Comparison of ENCODE assay signal across 1 cellular context in genomic region chr17:68035523-68036303, GRCh38.
A peak's percentile ranks its signal among the peaks of the same experiment; 100 is the strongest.
TF ChIP-seq lines count a peak whose summit lies in the region.

Gene KPNA2, plus strand, starts transcription at chr17:68035735. Its CDS starts 1,398 bp downstream, at chr17:68037133.

TF ChIP-seq in K562, 482 proteins besides CTCF, POLR2A, EP300 and RAD21 (continued from another document and continues in another):
- TF ChIP-seq MTA1 (IDR thresholded peaks at IDR 0.05; ENCODE audit: borderline replicate concordance) (no peak), PRDM10 (IDR thresholded peaks at IDR 0.05; ENCODE audit: partially characterized antibody) (no peak), ZBTB1 (CRISPR knock-in tag; IDR thresholded peaks at IDR 0.05; ENCODE audit: borderline replicate concordance, low read depth) (peak; percentile 72; the same call in 1 of the 2 replicates), XRCC5 (IDR thresholded peaks at IDR 0.05; ENCODE audit: low read depth, low read length) (peak; percentile 29; the same call in 1 of the 2 replicates), TAF15 (IDR thresholded peaks at IDR 0.05; ENCODE audit: low read depth, low read length) (no peak), ZFP30 (CRISPR knock-in tag; IDR thresholded peaks at IDR 0.05; ENCODE audit: borderline replicate concordance) (no peak), DMBX1 (CRISPR knock-in tag; IDR thresholded peaks at IDR 0.05; ENCODE audit: borderline replicate concordance) (no peak), TRIM25 (IDR thresholded peaks at IDR 0.05; ENCODE audit: borderline replicate concordance) (no peak), CREB3 (tag; conservative IDR thresholded peaks at IDR 0.05; ENCODE audit: low read depth) (no peak), FOXJ3 (CRISPR knock-in tag; IDR thresholded peaks at IDR 0.05) (no peak), TSC22D4 (tag; IDR thresholded peaks at IDR 0.05) (no peak), ARID1B (IDR thresholded peaks at IDR 0.05) (peak; percentile 36), MCM7 (IDR thresholded peaks at IDR 0.05) (no peak), NCOA6 (IDR thresholded peaks at IDR 0.05) (no peak), LEF1 (IDR thresholded peaks at IDR 0.05) (peak; percentile 49; the same call in 1 of the 2 replicates), JUND (IDR thresholded peaks at IDR 0.05; ENCODE audit: borderline replicate concordance, low read depth, low read length) (peak; percentile 22), JUND (tag; IDR thresholded peaks at IDR 0.05; ENCODE audit: borderline replicate concordance, low read depth, low read length) (no peak; the same call in 2 of the 3 replicates), IFI16 (CRISPR knock-in tag; IDR thresholded peaks at IDR 0.05) (no peak), ZFP91 (CRISPR knock-in tag; IDR thresholded peaks at IDR 0.05) (0 out of 2 replicates have a peak, but pooled peaks have one; percentile 69), RREB1 (CRISPR knock-in tag; IDR thresholded peaks at IDR 0.05) (peak; percentile 76; the same call in 1 of the 2 replicates), CHAMP1 (IDR thresholded peaks at IDR 0.05) (no peak; the same call in 1 of the 2 replicates), ESRRB (CRISPR knock-in tag; IDR thresholded peaks at IDR 0.05; ENCODE audit: borderline replicate concordance) (no peak), ASH1L (IDR thresholded peaks at IDR 0.05; ENCODE audit: borderline replicate concordance, low read depth, partially characterized antibody) (peak; percentile 86), PPARD (CRISPR knock-in tag; IDR thresholded peaks at IDR 0.05) (no peak), CREB1 (IDR thresholded peaks at IDR 0.05) (no peak; the same call in 1 of the 2 replicates), CREB1 (CRISPR knock-in tag; IDR thresholded peaks at IDR 0.05) (no peak; the same call in none of the 2 replicates), ETV5 (CRISPR knock-in tag; IDR thresholded peaks at IDR 0.05; ENCODE audit: low read depth) (no peak), HDAC1 (IDR thresholded peaks at IDR 0.05) (peak in 1 of 2 experiments; percentile 92; a peak in 1 of 4 replicates), NR4A1 (CRISPR knock-in tag; IDR thresholded peaks at IDR 0.05) (0 out of 2 replicates have a peak, but pooled peaks have one; percentile 10), NR4A1 (tag; IDR thresholded peaks at IDR 0.05) (no peak), ZNF431 (CRISPR knock-in tag; IDR thresholded peaks at IDR 0.05) (peak; percentile 75), HMGXB4 (CRISPR knock-in tag; IDR thresholded peaks at IDR 0.05) (peak; percentile 95), ZFX (CRISPR knock-in tag; IDR thresholded peaks at IDR 0.05) (peak; percentile 99), ZBTB2 (IDR thresholded peaks at IDR 0.05) (no peak), EGR1 (conservative IDR thresholded peaks at IDR 0.05) (peak; percentile 86)
